ENCODE assay signal across 1 cellular context in genomic region chr18:76495435-76496199, GRCh38.
TF ChIP-seq lines count a peak whose summit lies in the region.

No MANE protein-coding gene starts in this region.

TF ChIP-seq in GM12878, 131 proteins besides CTCF, POLR2A, EP300 and RAD21 (continued from another document and continues in another):
- TF ChIP-seq SRF (IDR thresholded peaks at IDR 0.05; ENCODE audit: low read depth in 2 of 2, low read length in 2 of 2) (no peak), IRF3 (IDR thresholded peaks at IDR 0.05) (no peak), CHD4 (IDR thresholded peaks at IDR 0.05) (no peak), ATF2 (IDR thresholded peaks at IDR 0.05; ENCODE audit: low read length) (no peak), NRF1 (conservative IDR thresholded peaks at IDR 0.05; ENCODE audit: low read depth, low read length) (no peak), ATF3 (IDR thresholded peaks at IDR 0.05; ENCODE audit: borderline replicate concordance, extremely low read depth, low read depth, low read length) (no peak), ZNF207 (IDR thresholded peaks at IDR 0.05; ENCODE audit: borderline replicate concordance) (0 out of 2 replicates have a peak, but pooled peaks have one; percentile 42), WRNIP1 (IDR thresholded peaks at IDR 0.05; ENCODE audit: borderline replicate concordance, low read depth, low read length) (no peak), CHD2 (IDR thresholded peaks at IDR 0.05; ENCODE audit: borderline replicate concordance, low read depth, low read length) (no peak), MYC (IDR thresholded peaks at IDR 0.05; ENCODE audit: insufficient read depth, insufficient read length, insufficient replicate concordance, low read length, severe bottlenecking) (no peak), JUND (IDR thresholded peaks at IDR 0.05; ENCODE audit: low read depth, low read length) (no peak), EZH2 (IDR thresholded peaks at IDR 0.05; ENCODE audit: borderline replicate concordance, control insufficient read depth, low read depth, low read length) (no peak), ZZZ3 (IDR thresholded peaks at IDR 0.05; ENCODE audit: control insufficient read depth, insufficient read length, low read depth) (no peak), SPI1 (IDR thresholded peaks at IDR 0.05; ENCODE audit: borderline replicate concordance, insufficient read depth, low read depth, low read length) (no peak), TCF3 (IDR thresholded peaks at IDR 0.05; ENCODE audit: borderline replicate concordance, insufficient read depth, low read depth, low read length) (no peak), BHLHE40 (IDR thresholded peaks at IDR 0.05; ENCODE audit: borderline replicate concordance in 1 of 2, low read depth in 2 of 2, low read length in 1 of 2) (peak in 1 of 2 experiments; percentile 19; a peak in 2 of 4 replicates), EGR1 (IDR thresholded peaks at IDR 0.05; ENCODE audit: borderline replicate concordance in 1 of 2, low read depth in 2 of 2, low read length in 2 of 2) (no peak), RAD51 (IDR thresholded peaks at IDR 0.05) (no peak), YBX1 (IDR thresholded peaks at IDR 0.05) (no peak), RBBP5 (conservative IDR thresholded peaks at IDR 0.05) (no peak), MEF2A (IDR thresholded peaks at IDR 0.05; ENCODE audit: insufficient read depth, low read depth, low read length) (no peak), MYB (IDR thresholded peaks at IDR 0.05; ENCODE audit: borderline replicate concordance, low read depth, low read length) (no peak), ATF7 (IDR thresholded peaks at IDR 0.05; ENCODE audit: low read depth) (no peak), RCOR1 (conservative IDR thresholded peaks at IDR 0.05; ENCODE audit: low read depth, low read length) (no peak), FOS (IDR thresholded peaks at IDR 0.05; ENCODE audit: borderline replicate concordance, extremely low read depth, insufficient read length) (no peak), SIN3A (IDR thresholded peaks at IDR 0.05; ENCODE audit: low read depth, low read length) (no peak), ZNF592 (IDR thresholded peaks at IDR 0.05) (no peak), HDGF (IDR thresholded peaks at IDR 0.05) (no peak), ETV6 (conservative IDR thresholded peaks at IDR 0.05 in 1 of 2, IDR thresholded peaks at IDR 0.05 in 1 of 2; ENCODE audit: borderline replicate concordance in 1 of 2, low read depth in 1 of 2) (no peak), ZSCAN29 (IDR thresholded peaks at IDR 0.05) (no peak), CREM (IDR thresholded peaks at IDR 0.05; ENCODE audit: low read depth) (no peak), NBN (IDR thresholded peaks at IDR 0.05) (0 out of 2 replicates have a peak, but pooled peaks have one; percentile 29), TAF1 (IDR thresholded peaks at IDR 0.05; ENCODE audit: borderline replicate concordance, low read depth, low read length) (peak; percentile 80), IRF5 (IDR thresholded peaks at IDR 0.05; ENCODE audit: borderline replicate concordance) (no peak), FOXM1 (IDR thresholded peaks at IDR 0.05; ENCODE audit: low read depth, low read length) (no peak), PBX3 (IDR thresholded peaks at IDR 0.05; ENCODE audit: insufficient replicate concordance, low read depth, low read length) (no peak), BACH1 (IDR thresholded peaks at IDR 0.05; ENCODE audit: borderline replicate concordance) (0 out of 2 replicates have a peak, but pooled peaks have one; percentile 14), SMC3 (IDR thresholded peaks at IDR 0.05; ENCODE audit: borderline replicate concordance, low read length) (no peak), CEBPB (IDR thresholded peaks at IDR 0.05; ENCODE audit: borderline replicate concordance in 1 of 2, low read depth in 2 of 2, low read length in 2 of 2) (no peak)
- TF ChIP-seq, protein P1, sequence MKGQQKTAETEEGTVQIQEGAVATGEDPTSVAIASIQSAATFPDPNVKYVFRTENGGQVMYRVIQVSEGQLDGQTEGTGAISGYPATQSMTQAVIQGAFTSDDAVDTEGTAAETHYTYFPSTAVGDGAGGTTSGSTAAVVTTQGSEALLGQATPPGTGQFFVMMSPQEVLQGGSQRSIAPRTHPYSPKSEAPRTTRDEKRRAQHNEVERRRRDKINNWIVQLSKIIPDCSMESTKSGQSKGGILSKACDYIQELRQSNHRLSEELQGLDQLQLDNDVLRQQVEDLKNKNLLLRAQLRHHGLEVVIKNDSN (IDR thresholded peaks at IDR 0.05; ENCODE audit: borderline replicate concordance, extremely low read length, insufficient read depth, low read depth, low read length): no peak
- TF ChIP-seq, protein P2, sequence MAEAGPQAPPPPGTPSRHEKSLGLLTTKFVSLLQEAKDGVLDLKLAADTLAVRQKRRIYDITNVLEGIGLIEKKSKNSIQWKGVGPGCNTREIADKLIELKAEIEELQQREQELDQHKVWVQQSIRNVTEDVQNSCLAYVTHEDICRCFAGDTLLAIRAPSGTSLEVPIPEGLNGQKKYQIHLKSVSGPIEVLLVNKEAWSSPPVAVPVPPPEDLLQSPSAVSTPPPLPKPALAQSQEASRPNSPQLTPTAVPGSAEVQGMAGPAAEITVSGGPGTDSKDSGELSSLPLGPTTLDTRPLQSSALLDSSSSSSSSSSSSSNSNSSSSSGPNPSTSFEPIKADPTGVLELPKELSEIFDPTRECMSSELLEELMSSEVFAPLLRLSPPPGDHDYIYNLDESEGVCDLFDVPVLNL (IDR thresholded peaks at IDR 0.05; ENCODE audit: low read depth, low read length): no peak
- TF ChIP-seq, protein P3, sequence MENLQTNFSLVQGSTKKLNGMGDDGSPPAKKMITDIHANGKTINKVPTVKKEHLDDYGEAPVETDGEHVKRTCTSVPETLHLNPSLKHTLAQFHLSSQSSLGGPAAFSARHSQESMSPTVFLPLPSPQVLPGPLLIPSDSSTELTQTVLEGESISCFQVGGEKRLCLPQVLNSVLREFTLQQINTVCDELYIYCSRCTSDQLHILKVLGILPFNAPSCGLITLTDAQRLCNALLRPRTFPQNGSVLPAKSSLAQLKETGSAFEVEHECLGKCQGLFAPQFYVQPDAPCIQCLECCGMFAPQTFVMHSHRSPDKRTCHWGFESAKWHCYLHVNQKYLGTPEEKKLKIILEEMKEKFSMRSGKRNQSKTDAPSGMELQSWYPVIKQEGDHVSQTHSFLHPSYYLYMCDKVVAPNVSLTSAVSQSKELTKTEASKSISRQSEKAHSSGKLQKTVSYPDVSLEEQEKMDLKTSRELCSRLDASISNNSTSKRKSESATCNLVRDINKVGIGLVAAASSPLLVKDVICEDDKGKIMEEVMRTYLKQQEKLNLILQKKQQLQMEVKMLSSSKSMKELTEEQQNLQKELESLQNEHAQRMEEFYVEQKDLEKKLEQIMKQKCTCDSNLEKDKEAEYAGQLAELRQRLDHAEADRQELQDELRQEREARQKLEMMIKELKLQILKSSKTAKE (IDR thresholded peaks at IDR 0.05; ENCODE audit: low read depth, poor library complexity, severe bottlenecking): no peak
- TF ChIP-seq, protein P4, sequence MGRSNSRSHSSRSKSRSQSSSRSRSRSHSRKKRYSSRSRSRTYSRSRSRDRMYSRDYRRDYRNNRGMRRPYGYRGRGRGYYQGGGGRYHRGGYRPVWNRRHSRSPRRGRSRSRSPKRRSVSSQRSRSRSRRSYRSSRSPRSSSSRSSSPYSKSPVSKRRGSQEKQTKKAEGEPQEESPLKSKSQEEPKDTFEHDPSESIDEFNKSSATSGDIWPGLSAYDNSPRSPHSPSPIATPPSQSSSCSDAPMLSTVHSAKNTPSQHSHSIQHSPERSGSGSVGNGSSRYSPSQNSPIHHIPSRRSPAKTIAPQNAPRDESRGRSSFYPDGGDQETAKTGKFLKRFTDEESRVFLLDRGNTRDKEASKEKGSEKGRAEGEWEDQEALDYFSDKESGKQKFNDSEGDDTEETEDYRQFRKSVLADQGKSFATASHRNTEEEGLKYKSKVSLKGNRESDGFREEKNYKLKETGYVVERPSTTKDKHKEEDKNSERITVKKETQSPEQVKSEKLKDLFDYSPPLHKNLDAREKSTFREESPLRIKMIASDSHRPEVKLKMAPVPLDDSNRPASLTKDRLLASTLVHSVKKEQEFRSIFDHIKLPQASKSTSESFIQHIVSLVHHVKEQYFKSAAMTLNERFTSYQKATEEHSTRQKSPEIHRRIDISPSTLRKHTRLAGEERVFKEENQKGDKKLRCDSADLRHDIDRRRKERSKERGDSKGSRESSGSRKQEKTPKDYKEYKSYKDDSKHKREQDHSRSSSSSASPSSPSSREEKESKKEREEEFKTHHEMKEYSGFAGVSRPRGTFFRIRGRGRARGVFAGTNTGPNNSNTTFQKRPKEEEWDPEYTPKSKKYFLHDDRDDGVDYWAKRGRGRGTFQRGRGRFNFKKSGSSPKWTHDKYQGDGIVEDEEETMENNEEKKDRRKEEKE (IDR thresholded peaks at IDR 0.05): no peak
- TF ChIP-seq, protein P5, sequence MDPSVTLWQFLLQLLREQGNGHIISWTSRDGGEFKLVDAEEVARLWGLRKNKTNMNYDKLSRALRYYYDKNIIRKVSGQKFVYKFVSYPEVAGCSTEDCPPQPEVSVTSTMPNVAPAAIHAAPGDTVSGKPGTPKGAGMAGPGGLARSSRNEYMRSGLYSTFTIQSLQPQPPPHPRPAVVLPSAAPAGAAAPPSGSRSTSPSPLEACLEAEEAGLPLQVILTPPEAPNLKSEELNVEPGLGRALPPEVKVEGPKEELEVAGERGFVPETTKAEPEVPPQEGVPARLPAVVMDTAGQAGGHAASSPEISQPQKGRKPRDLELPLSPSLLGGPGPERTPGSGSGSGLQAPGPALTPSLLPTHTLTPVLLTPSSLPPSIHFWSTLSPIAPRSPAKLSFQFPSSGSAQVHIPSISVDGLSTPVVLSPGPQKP (IDR thresholded peaks at IDR 0.05; ENCODE audit: low read depth, low read length): no peak
